8 cellular contexts compared by ENCODE assay signal in genomic region chr14:90235179-90235976, GRCh38. TPM values are rescaled to one million over a fixed set of nuclear protein-coding genes. Genes with fewer than 3 reads are reported as not detected.
DNase-seq lines count a peak whose midpoint lies in the region; ATAC-seq and TF ChIP-seq lines count a peak whose summit lies in the region.

No MANE protein-coding gene starts in this region.

- intact Hi-C loops in natural killer cell (cut with micrococcal nuclease) = loop anchor here (1.0 to 10.0 kb wide), 3 partner anchors 261 to 1211 kb away; no protein-coding TSS in a partner anchor

- no peak overlapping the region for H3K4me3 Mint-ChIP-seq in natural killer cell

- TF ChIP-seq CTCF in natural killer cell (IDR thresholded peaks at IDR 0.05) = peak; percentile 92

- ATAC-seq in GM18511 (IDR thresholded peaks at IDR 0.05; ENCODE audit: unreplicated experiment) (peak; percentile 69), esophagus mucosa (peak; percentile 85), natural killer cell (peak; percentile 75 to 88 (median 82))

- peaks cover 34% of the 10 kb centered on the region for H3K36me3 Mint-ChIP-seq in natural killer cell

- DNase-seq in A172 (ENCODE audit: low spot score) (peak; percentile 73), HuH-7 (ENCODE audit: low spot score) (peak; percentile 50), NOMO-1 (lab: John Stamatoyannopoulos, UW; ENCODE audit: unreplicated experiment in 2 of 2) (peak; percentile 64 to 71), natural killer cell (peak; percentile 53)
- DNase-seq in activated CD8-positive, alpha-beta memory T cell treated with anti-CD3 and anti-CD28 coated beads, Interleukin-2, amount 50 U/mL, for 24 hours (ENCODE audit: extremely low read depth) = peak; percentile 51
- peak; percentile 28 for DNase-seq in stimulated activated naive CD4-positive, alpha-beta T cell treated with Interleukin-2 at 50 U/mL for 16 hours (lab: John Stamatoyannopoulos, UW)

- peaks cover 18 to 22% of the 10 kb centered on the region in 2 donors for H3K27me3 Mint-ChIP-seq in natural killer cell (ENCODE audit: low read depth in 2 of 2)

- no peaks in the 10 kb centered on the region for H3K4me1 Mint-ChIP-seq in natural killer cell

- peaks cover 9 to 19% of the 10 kb centered on the region in 2 donors for H3K9me3 Mint-ChIP-seq in natural killer cell

- no peak overlapping the region for H3K27ac Mint-ChIP-seq in natural killer cell

RNA-seq across cellular contexts. Expression of gene PSMC1, which starts 21.0 kb away (rescaled TPM):
- 677 and 742 TPM in 2 replicates for total RNA-seq in A172 (2014; rRNA removed; shearing (Covaris generic))
- 68.5 TPM for total RNA-seq in esophagus mucosa
- total RNA-seq in natural killer cell = 10 to 100 TPM; 84.1 to 97.1 (median 93.1) TPM

Comparison
In these comparisons a context has a peak if more than half of its experiments do, and no peak if none do; other contexts are left out.
1. Peak in every context shown above with its lines: DNase-seq and ATAC-seq.